ENCODE assay signal across 8 cellular contexts in the genomic region with DNA sequence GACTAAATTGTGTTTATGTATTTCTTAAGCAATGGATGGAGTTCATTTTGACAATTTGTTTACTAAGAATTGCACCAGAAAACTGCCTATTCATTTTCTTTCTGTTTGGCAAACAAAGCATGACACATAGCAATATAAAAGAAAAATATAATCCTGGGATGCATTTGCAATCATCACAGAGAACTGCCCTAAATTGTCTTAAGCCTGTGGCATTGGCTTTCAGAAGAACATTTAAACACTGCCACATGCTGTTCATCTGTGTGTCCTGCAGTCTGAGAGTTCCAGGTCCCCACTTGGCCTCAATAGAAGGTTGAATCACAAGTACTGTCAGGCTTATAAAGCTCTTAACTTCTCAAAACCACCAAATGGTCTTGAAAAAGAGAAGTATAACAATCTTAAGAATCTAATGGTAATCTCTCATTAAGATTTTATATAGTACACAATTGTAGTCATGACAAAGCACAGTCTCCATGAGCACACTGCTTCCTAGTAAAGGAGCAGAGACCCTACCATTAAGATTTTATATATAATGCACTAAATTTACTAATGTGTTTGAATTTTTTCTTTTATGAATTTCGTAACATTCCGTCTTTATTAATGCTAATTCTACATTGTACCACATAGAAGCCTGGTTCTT. TPM values are rescaled to one million over a fixed set of nuclear protein-coding genes. Genes with fewer than 3 reads are reported as not detected.
DNase-seq lines count a peak whose midpoint lies in the region; ATAC-seq and TF ChIP-seq lines count a peak whose summit lies in the region.

No MANE protein-coding gene starts in this region.

- peaks cover 19% of the 10 kb centered on the region for H3K9me3 Mint-ChIP-seq in MCF 10A (ENCODE audit: unreplicated experiment)

- ATAC-seq in GM21737 (IDR thresholded peaks at IDR 0.05; ENCODE audit: unreplicated experiment) = peak; percentile 86

- TF ChIP-seq CTCF in MCF 10A (IDR thresholded peaks at IDR 0.05; ENCODE audit: unreplicated experiment) = peak; percentile 69

- DNase-seq in GDM1 (lab: John Stamatoyannopoulos, UW) (peak; percentile 66), Kasumi-1 (lab: John Stamatoyannopoulos, UW) (peak; percentile 95 to 96), SKM-1 (lab: John Stamatoyannopoulos, UW; ENCODE audit: unreplicated experiment) (peak; percentile 58), MCF 10A (ENCODE audit: unreplicated experiment) (peak; percentile 77), iPS-NIHi7 (ENCODE audit: extremely low spot score) (peak; percentile 41), ecto neural progenitor cell (ENCODE audit: low spot score) (no peak)
- DNase-seq in stimulated activated CD4-positive, alpha-beta T cell treated with anti-CD3 and anti-CD28 coated beads, Interleukin-12 subunit alpha, Interleukin-12 subunit beta, amount 100 ng/mL, for 48 hours (ENCODE audit: low read depth in 2 of 3, low spot score in 1 of 3) = peak in 2 of 3 donors; percentile 6 to 8

- no peaks in the 10 kb centered on the region for H3K27me3 Mint-ChIP-seq in MCF 10A (ENCODE audit: insufficient read depth, unreplicated experiment)

- H3K36me3 Mint-ChIP-seq in MCF 10A (ENCODE audit: insufficient read depth, unreplicated experiment) = peaks cover 5% of the 10 kb centered on the region

- intact Hi-C loops in MCF 10A (cut with micrococcal nuclease) = loop anchor here (1.0 to 10.0 kb wide), 5 partner anchors 81 to 693 kb away; no protein-coding TSS in a partner anchor

- POLR2A ChIA-PET in MCF 10A (lab: Yijun Ruan, JAX) = interaction anchor here (0.5 to 4.4 kb wide), 12 partner anchors 9 to 708 kb away, joined by 3 to 21 read pairs (median 8); a partner anchor contains a TSS

- H3K4me1 Mint-ChIP-seq in MCF 10A (ENCODE audit: insufficient read depth, unreplicated experiment) = peaks cover 16% of the 10 kb centered on the region

- CTCF ChIA-PET in MCF 10A (lab: Yijun Ruan, JAX) = interaction anchor here (0.5 to 4.6 kb wide), 29 partner anchors 9 to 739 kb away, joined by 3 to 37 read pairs (median 4); no protein-coding TSS in a partner anchor

- BruUV-seq in MCF 10A (replicated peaks; lab: Mats Ljungman, UMichigan) = no TSS peak

- H3K27ac Mint-ChIP-seq in MCF 10A (ENCODE audit: low read depth, unreplicated experiment) = no peak overlapping the region

- no peak overlapping the region for H3K4me3 Mint-ChIP-seq in MCF 10A (ENCODE audit: unreplicated experiment)

RNA-seq across cellular contexts. Expression of a gene that starts 29.9 kb away (rescaled TPM):
- not detected in 2 replicates for total RNA-seq in MCF 10A (2022)

RNA-seq across cellular contexts. Expression of a gene that starts 33.3 kb away (rescaled TPM):
- total RNA-seq in MCF 10A (2022) = not detected in 2 replicates
